ENCODE assay signal across 22 cellular contexts in genomic region chr22:47055921-47056320, GRCh38.
A peak's percentile ranks its signal among the peaks of the same experiment; 100 is the strongest.
DNase-seq lines count a peak whose midpoint lies in the region; ATAC-seq, FAIRE-seq and TF ChIP-seq lines count a peak whose summit lies in the region.
"Had no signal": no experiment of that assay in that cellular context is flagged by ENCODE, and none has a peak within 500 bp of the region (broad histone marks: within the 10 kb centered on the region; RNA-seq: fewer than 3 reads in every experiment).

No MANE protein-coding gene starts in this region.

- H3K4me3 ChIP-seq in right lobe of liver (no peak overlapping the region), HepG2 (replicated peaks in 1 of 3; ENCODE audit: insufficient read depth in 1 of 3, low read depth in 2 of 3, low read length in 3 of 3) (no peak overlapping the region), aorta (ENCODE audit: low read length in 2 of 2) (no peak overlapping the region)

- no TSS peak for BruUV-seq in HepG2 (replicated peaks; lab: Mats Ljungman, UMichigan)

- no peaks in the 10 kb centered on the region for H4K20me1 ChIP-seq in HepG2 (ENCODE audit: insufficient read depth, low read length)

- peak in 2 of 3 donors; percentile 8 to 31 for DNase-seq in right lobe of liver
- no peak for DNase-seq in HepG2 (ENCODE audit: low spot score)
- DNase-seq in activated B cell treated with CpG ODN at 0.5 μM for 24 hours, result no peak
- DNase-seq in nephron progenitor cell, result no peak
- DNase-seq in aorta, result peak; percentile 23 to 46
- no peak for DNase-seq in MV-4-11 (lab: John Stamatoyannopoulos, UW)
- DNase-seq in GM19238 (ENCODE audit: insufficient read length, low spot score), result no peak
- DNase-seq in UCSD-AML1 (lab: John Stamatoyannopoulos, UW; ENCODE audit: unreplicated experiment), result no peak
- DNase-seq: CD4-positive, alpha-beta memory T cell; DMS153; GF-D8; GOT3; Kasumi-1; NCI-H1105; NCI-H2081; NCI-H2171 treated with DMSO at 0.1 percent for 48 hours; NCI-H446; NCI-H69; SHP77 treated with DMSO at 0.1 percent for 48 hours; SK-N-SH had no signal

- H3K4me1 ChIP-seq in right lobe of liver (no peaks in the 10 kb centered on the region), HepG2 (ENCODE audit: insufficient read depth, low read length) (no peaks in the 10 kb centered on the region), aorta (ENCODE audit: control insufficient read depth in 1 of 2, insufficient read depth in 2 of 2, low read length in 2 of 2) (no peaks in the 10 kb centered on the region)

- FAIRE-seq in HepG2 (lab: Jason Lieb, UNC), result no peak
- FAIRE-seq: A204.1, RCC 7860 had no signal

- no peak overlapping the region for H3K27ac ChIP-seq in right lobe of liver
- no peak overlapping the region for H3K27ac ChIP-seq in HepG2 (ENCODE audit: extremely low read length, insufficient read depth, low read length)
- no peak overlapping the region for H3K27ac ChIP-seq in aorta (ENCODE audit: low read depth in 1 of 2, low read length in 2 of 2)

- H3K9me3 ChIP-seq in right lobe of liver (no peaks in the 10 kb centered on the region), HepG2 (ENCODE audit: low read length) (no peaks in the 10 kb centered on the region), aorta (ENCODE audit: control insufficient read depth, low read length) (no peaks in the 10 kb centered on the region)
- H3K9me3 ChIP-seq: SK-N-SH had no signal

- ATAC-seq in right lobe of liver (no peak), HepG2 (no peak), activated B cell treated with CpG ODN at 0.5 μM for 24 hours (ENCODE audit: low read depth) (no peak), aorta (ENCODE audit: low FRiP score) (no peak)

- POLR2A ChIA-PET in HepG2 (lab: Yijun Ruan, JAX), result no interaction called here
- POLR2A ChIA-PET in activated B cell treated with CpG ODN at 0.5 μM for 24 hours (lab: Charles Lee), result no interaction called here

- no peak overlapping the region for H3K9ac ChIP-seq in HepG2 (ENCODE audit: insufficient read depth, low read depth, low read length)
- H3K9ac ChIP-seq: SK-N-SH had no signal

- no peak for TF ChIP-seq EP300 in HepG2 (IDR thresholded peaks at IDR 0.05; ENCODE audit: low read depth in 2 of 2, low read length in 2 of 2)
- no peak for TF ChIP-seq EP300 in HepG2 (CRISPR knock-in tag; IDR thresholded peaks at IDR 0.05; ENCODE audit: borderline replicate concordance)

- H3K4me3 Mint-ChIP-seq in activated B cell treated with CpG ODN at 0.5 μM for 24 hours (no peak overlapping the region), nephron progenitor cell (no peak overlapping the region)
- H3K4me3 Mint-ChIP-seq: CD4-positive, alpha-beta memory T cell had no signal

- H3K9me3 Mint-ChIP-seq in activated B cell treated with CpG ODN at 0.5 μM for 24 hours (no peaks in the 10 kb centered on the region), nephron progenitor cell (no peaks in the 10 kb centered on the region)

- peak overlapping the region; percentile 46 for H3K27ac Mint-ChIP-seq in activated B cell treated with CpG ODN at 0.5 μM for 24 hours
- H3K27ac Mint-ChIP-seq in nephron progenitor cell, result peak overlapping the region; percentile 66

- CTCF ChIA-PET in HepG2 (lab: Yijun Ruan, JAX; ENCODE audit: low intra/inter-chr PET ratio, low total read pairs), result no interaction called here
- CTCF ChIA-PET in activated B cell treated with CpG ODN at 0.5 μM for 24 hours (lab: Charles Lee), result no interaction called here

- H3K4me2 ChIP-seq in HepG2 (ENCODE audit: low read depth, low read length), result no peak overlapping the region
- H3K4me2 ChIP-seq: SK-N-SH had no signal

- in situ Hi-C loops in HepG2 (cut with HindIII; ENCODE audit: extremely low pct_ligation_motif_present, low pct_unique_long_range_greater_than_20kb), result no loop called here

- no peak for TF ChIP-seq RAD21 in HepG2 (CRISPR knock-in tag; IDR thresholded peaks at IDR 0.05)

- H3K27me3 ChIP-seq in right lobe of liver (no peaks in the 10 kb centered on the region), HepG2 (ENCODE audit: control insufficient read depth in 1 of 2, insufficient read depth in 2 of 2, low read length in 2 of 2) (no peaks in the 10 kb centered on the region), aorta (ENCODE audit: control insufficient read depth in 1 of 2, insufficient read depth in 2 of 2, low read length in 1 of 2) (no peaks in the 10 kb centered on the region)

- H3K36me3 ChIP-seq in right lobe of liver (peaks cover 0 to 3% (median 0%) of the 10 kb centered on the region in 4 donors), HepG2 (replicated peaks in 1 of 2; ENCODE audit: control insufficient read depth in 1 of 2, insufficient read depth in 2 of 2, low read length in 2 of 2) (peaks cover 6 to 14% of the 10 kb centered on the region in 2 experiments; a peak in 3 of 5 replicates), aorta (ENCODE audit: control insufficient read depth in 1 of 2, insufficient read depth in 2 of 2, low read length in 1 of 2) (no peaks in the 10 kb centered on the region)

- H3K27me3 Mint-ChIP-seq in activated B cell treated with CpG ODN at 0.5 μM for 24 hours (no peaks in the 10 kb centered on the region), nephron progenitor cell (ENCODE audit: low read depth, poor library complexity) (peaks cover 3% of the 10 kb centered on the region)
- H3K27me3 Mint-ChIP-seq: CD4-positive, alpha-beta memory T cell had no signal

- no peak overlapping the region for H2AFZ ChIP-seq in HepG2 (ENCODE audit: low read length)

- intact Hi-C loops in right lobe of liver (cut with DNase I) (loop anchor here in 1 of 2 donors (10.0 kb wide), 1 partner anchor 211 kb away; no protein-coding TSS in a partner anchor), HepG2 (cut with micrococcal nuclease; ENCODE audit: unreplicated experiment) (no loop called here), activated B cell treated with CpG ODN at 0.5 μM for 24 hours (cut with micrococcal nuclease) (no loop called here), aorta (cut with DNase I) (no loop called here)

- no peak for TF ChIP-seq POLR2A in right lobe of liver (IDR thresholded peaks at IDR 0.05)
- TF ChIP-seq POLR2A in HepG2 (IDR thresholded peaks at IDR 0.05; ENCODE audit: insufficient read depth in 1 of 2, low read depth in 2 of 2, low read length in 2 of 2), result no peak

- H3K36me3 Mint-ChIP-seq in activated B cell treated with CpG ODN at 0.5 μM for 24 hours (ENCODE audit: low read depth) (peaks cover 75% of the 10 kb centered on the region), nephron progenitor cell (ENCODE audit: low read depth) (no peaks in the 10 kb centered on the region)

- TF ChIP-seq CTCF in right lobe of liver (IDR thresholded peaks at IDR 0.05), result no peak
- no peak for TF ChIP-seq CTCF in HepG2 (CRISPR knock-in tag; IDR thresholded peaks at IDR 0.05)
- no peak for TF ChIP-seq CTCF in activated B cell treated with CpG ODN at 0.5 μM for 24 hours (IDR thresholded peaks at IDR 0.05)
- TF ChIP-seq CTCF in nephron progenitor cell (IDR thresholded peaks at IDR 0.05), result no peak

- WGBS in right lobe of liver (ENCODE audit: insufficient coverage, low coverage, low lambda C conversion rate, missing lambda C conversion rate), result 88% methylated on average over 5 of the region's 15 CpGs
- WGBS in HepG2 (ENCODE audit: low lambda C conversion rate), result 85% methylated on average over 9 of the region's 15 CpGs
- WGBS in aorta, 2 donors, result 86 to 92% methylated on average over 15 of the region's 15 CpGs

- H3K4me1 Mint-ChIP-seq in activated B cell treated with CpG ODN at 0.5 μM for 24 hours, result peaks cover 32% of the 10 kb centered on the region
- H3K4me1 Mint-ChIP-seq in nephron progenitor cell, result peaks cover 54% of the 10 kb centered on the region

- no peaks in the 10 kb centered on the region for H3K79me2 ChIP-seq in HepG2 (ENCODE audit: insufficient read depth, low read length)

TF ChIP-seq in HepG2, 621 proteins besides CTCF, POLR2A, EP300 and RAD21:
- TF ChIP-seq HOXA3 (CRISPR knock-in tag; IDR thresholded peaks at IDR 0.05) (no peak), GTF2F1 (IDR thresholded peaks at IDR 0.05; ENCODE audit: low read length) (no peak), ZNF629 (CRISPR knock-in tag; conservative IDR thresholded peaks at IDR 0.05) (no peak), ZMAT5 (CRISPR knock-in tag; IDR thresholded peaks at IDR 0.05; ENCODE audit: borderline replicate concordance, low read depth) (no peak), NR2C2 (CRISPR knock-in tag; IDR thresholded peaks at IDR 0.05; ENCODE audit: borderline replicate concordance) (no peak), ZBTB21 (CRISPR knock-in tag; IDR thresholded peaks at IDR 0.05) (no peak), RARA (CRISPR knock-in tag; IDR thresholded peaks at IDR 0.05) (no peak), ZNF432 (CRISPR knock-in tag; IDR thresholded peaks at IDR 0.05; ENCODE audit: borderline replicate concordance) (no peak), ZNF768 (CRISPR knock-in tag; IDR thresholded peaks at IDR 0.05) (no peak), AGO1 (IDR thresholded peaks at IDR 0.05; ENCODE audit: low read depth, low read length, poor library complexity, severe bottlenecking) (no peak), DNMT1 (CRISPR knock-in tag; IDR thresholded peaks at IDR 0.05) (no peak), TFAP4 (IDR thresholded peaks at IDR 0.05; ENCODE audit: borderline replicate concordance, low read depth) (no peak)
TF ChIP-seq in HepG2: peak in this region for 0.

Comparison
In these comparisons a context has a peak if more than half of its experiments do, and no peak if none do; other contexts are left out.
1. DNase-seq: peak in right lobe of liver (2 of 3) and aorta (2 of 2); none in HepG2 (single experiment), activated B cell treated with CpG ODN at 0.5 μM for 24 hours (single experiment), nephron progenitor cell (single experiment), MV-4-11 (single experiment), GM19238 (single experiment) and UCSD-AML1 (single experiment).